In the genomic region with DNA sequence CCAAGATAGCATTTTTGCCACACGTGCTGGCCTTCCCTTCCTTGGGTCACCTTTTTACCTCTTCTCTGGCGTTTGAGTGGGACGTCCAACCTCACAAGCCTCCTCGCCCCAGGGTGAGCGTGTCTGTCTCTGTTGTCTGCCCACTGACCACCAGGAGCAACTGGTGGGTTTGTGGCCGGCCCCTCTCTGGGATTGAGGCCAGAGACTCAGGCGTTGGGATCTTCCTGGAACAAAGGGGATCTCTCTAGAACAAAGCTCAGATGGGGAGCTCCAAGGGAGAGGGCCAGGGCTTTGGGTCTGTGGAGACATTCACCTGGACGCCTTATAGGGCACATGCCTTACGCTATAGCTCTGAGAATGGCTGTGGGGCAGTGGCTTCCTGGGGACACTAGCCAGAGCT, we compare ENCODE assay signal across 19 cellular contexts. TPM values are rescaled to one million over a fixed set of nuclear protein-coding genes. Genes with fewer than 3 reads are reported as not detected.
DNase-seq lines count a peak whose midpoint lies in the region; ATAC-seq and TF ChIP-seq lines count a peak whose summit lies in the region.
"Had no signal": no experiment of that assay in that cellular context is flagged by ENCODE, and none has a peak within 500 bp of the region (broad histone marks: within the 10 kb centered on the region; RNA-seq: fewer than 3 reads in every experiment).

No MANE protein-coding gene starts in this region.

- no peak overlapping the region for H3K4me3 Mint-ChIP-seq in glutamatergic neuron (ENCODE audit: unreplicated experiment)
- H3K4me3 Mint-ChIP-seq: CD4-positive, alpha-beta T cell; GM23338; HFFc6 had no signal

- 85% methylated on average over 9 of the region's 9 CpGs for WGBS in right cardiac atrium

- H3K27me3 ChIP-seq in right cardiac atrium (ENCODE audit: control insufficient read depth, insufficient read depth) (no peaks in the 10 kb centered on the region), osteoblast (ENCODE audit: insufficient read depth, low read length) (no peaks in the 10 kb centered on the region)

- peaks cover 8% of the 10 kb centered on the region for H3K9me3 Mint-ChIP-seq in glutamatergic neuron (ENCODE audit: unreplicated experiment)
- H3K9me3 Mint-ChIP-seq: CD4-positive, alpha-beta T cell; GM23338; HFFc6 had no signal

- H3K36me3 Mint-ChIP-seq in glutamatergic neuron (ENCODE audit: unreplicated experiment): no peaks in the 10 kb centered on the region

- ATAC-seq in Right ventricle myocardium inferior (no peak), right cardiac atrium (no peak), GM21528 (IDR thresholded peaks at IDR 0.05; ENCODE audit: low FRiP score, unreplicated experiment) (no peak)
- ATAC-seq: A549, GM23338, HCT116 had no signal

- no peak overlapping the region for H3K4me2 ChIP-seq in osteoblast (ENCODE audit: insufficient read depth, low read length)
- H3K4me2 ChIP-seq: A549, GM23338 had no signal

- DNase-seq in Right ventricle myocardium inferior (ENCODE audit: missing footprints) (peak; percentile 13), right cardiac atrium (no peak), glutamatergic neuron (peak; percentile 16), osteoblast (ENCODE audit: insufficient read length, low spot score, missing footprints) (peak; percentile 66), NCI-H146 treated with DMSO at 0.1 percent for 48 hours (lab: John Stamatoyannopoulos, UW; ENCODE audit: unreplicated experiment) (no peak)
- no peak for DNase-seq in stimulated activated naive CD4-positive, alpha-beta T cell treated with Interleukin-2 at 50 U/mL for 16 hours (lab: John Stamatoyannopoulos, UW)
- DNase-seq: AML-193; Caco-2; CD4-positive, alpha-beta T cell; H7; HFFc6 had no signal

- H3K27ac ChIP-seq in right cardiac atrium (ENCODE audit: low read length) (no peak overlapping the region), osteoblast (ENCODE audit: low read depth, low read length) (no peak overlapping the region)
- H3K27ac ChIP-seq: 22Rv1, A549, C4-2B, HL-60 had no signal

- no peaks in the 10 kb centered on the region for H3K9me3 ChIP-seq in right cardiac atrium (ENCODE audit: control insufficient read depth, low read length)
- H3K9me3 ChIP-seq in osteoblast (ENCODE audit: low read depth, low read length): no peaks in the 10 kb centered on the region
- H3K9me3 ChIP-seq: A549, Caco-2 had no signal

- no peak for TF ChIP-seq CTCF in glutamatergic neuron (IDR thresholded peaks at IDR 0.05; ENCODE audit: partially characterized antibody, unreplicated experiment)
- TF ChIP-seq CTCF in osteoblast (IDR thresholded peaks at IDR 0.05; ENCODE audit: extremely low read depth, low read depth, low read length): no peak

- H2AFZ ChIP-seq in osteoblast (ENCODE audit: low read length): no peak overlapping the region
- H2AFZ ChIP-seq: GM23338 had no signal

- H3K4me1 Mint-ChIP-seq in glutamatergic neuron (ENCODE audit: low read depth, unreplicated experiment): peaks cover 5% of the 10 kb centered on the region
- H3K4me1 Mint-ChIP-seq: GM23338 had no signal

- intact Hi-C loops in Right ventricle myocardium inferior (cut with DNase I): no loop called here
- intact Hi-C loops in right cardiac atrium (cut with DNase I): no loop called here

- H3K27ac Mint-ChIP-seq in glutamatergic neuron (ENCODE audit: unreplicated experiment): no peak overlapping the region
- H3K27ac Mint-ChIP-seq: CD4-positive, alpha-beta T cell; GM23338; HFFc6 had no signal

- peaks cover 4% of the 10 kb centered on the region for H3K36me3 ChIP-seq in osteoblast (ENCODE audit: insufficient read depth, low read length)

- H3K27me3 Mint-ChIP-seq in glutamatergic neuron (ENCODE audit: unreplicated experiment): peaks cover 13% of the 10 kb centered on the region
- H3K27me3 Mint-ChIP-seq: CD4-positive, alpha-beta T cell had no signal

- H4K20me1 ChIP-seq in osteoblast (ENCODE audit: insufficient read depth, low read length): peaks cover 8% of the 10 kb centered on the region

- H3K79me2 ChIP-seq in osteoblast (ENCODE audit: insufficient read depth, low read length): no peaks in the 10 kb centered on the region

- H3K4me1 ChIP-seq in right cardiac atrium (ENCODE audit: control insufficient read depth, insufficient read depth, low read length): no peaks in the 10 kb centered on the region
- peaks cover 14% of the 10 kb centered on the region for H3K4me1 ChIP-seq in osteoblast (ENCODE audit: insufficient read depth, low read length)
- H3K4me1 ChIP-seq: Caco-2 had no signal

- H3K4me3 ChIP-seq in right cardiac atrium (ENCODE audit: low read length) (no peak overlapping the region), osteoblast (ENCODE audit: insufficient read depth, low read length) (no peak overlapping the region)
- H3K4me3 ChIP-seq: A549, GM23338 had no signal

RNA-seq across cellular contexts. Expression of a gene that starts 17.4 kb away (rescaled TPM):
- total RNA-seq in Right ventricle myocardium inferior (not detected), right cardiac atrium (10 to 100 TPM in 1 of 4 donors, 1 to 10 TPM in 3; 1.5 to 13.7 (median 4.7) TPM), glutamatergic neuron (ENCODE audit: unreplicated experiment) (not detected), osteoblast (12.4 and 14.8 TPM in 2 replicates)
- 2.2 TPM for polyA plus RNA-seq in right cardiac atrium
- total RNA-seq: CD4-positive, alpha-beta T cell; H7; HT1080 had no signal
- polyA plus RNA-seq: A549 had no signal

RNA-seq across cellular contexts. Expression of a gene that starts 58.1 kb away (rescaled TPM):
- total RNA-seq in Right ventricle myocardium inferior (37.0 TPM), right cardiac atrium (10 to 100 TPM; 35.2 to 40.0 (median 36.8) TPM), glutamatergic neuron (ENCODE audit: unreplicated experiment) (46.3 TPM), osteoblast (36.6 and 41.0 TPM in 2 replicates)
- polyA plus RNA-seq in right cardiac atrium: 31.4 TPM

Comparison
In these comparisons a context has a peak if more than half of its experiments do, and no peak if none do; other contexts are left out.
1. DNase-seq: peak in Right ventricle myocardium inferior (single experiment), glutamatergic neuron (single experiment) and osteoblast (single experiment); none in right cardiac atrium (0 of 3), stimulated activated naive CD4-positive, alpha-beta T cell treated with Interleukin-2 at 50 U/mL for 16 hours (single experiment) and NCI-H146 treated with DMSO at 0.1 percent for 48 hours (single experiment).